In genomic region chr15:88897456-88898194, GRCh38 we compare ENCODE assay signal across 8 cellular contexts. TPM values are rescaled to one million over a fixed set of nuclear protein-coding genes. Genes with fewer than 3 reads are reported as not detected.
DNase-seq lines count a peak whose midpoint lies in the region; ATAC-seq and TF ChIP-seq lines count a peak whose summit lies in the region.

No MANE protein-coding gene starts in this region.

- TF ChIP-seq CTCF in HL-60 (IDR thresholded peaks at IDR 0.05; ENCODE audit: insufficient read depth, low read length): no peak
- TF ChIP-seq CTCF in glutamatergic neuron (IDR thresholded peaks at IDR 0.05; ENCODE audit: partially characterized antibody, unreplicated experiment): no peak
- TF ChIP-seq CTCF in psoas muscle (IDR thresholded peaks at IDR 0.05): peak; percentile 53

- H3K4me3 ChIP-seq in HL-60 (replicated peaks; ENCODE audit: insufficient read depth, low read length): no peak overlapping the region
- no peak overlapping the region for H3K4me3 ChIP-seq in psoas muscle

- H3K27ac Mint-ChIP-seq in activated naive CD4-positive, alpha-beta T cell treated with anti-CD3 and anti-CD28 coated beads for 36 hours: no peak overlapping the region
- H3K27ac Mint-ChIP-seq in glutamatergic neuron (ENCODE audit: unreplicated experiment): no peak overlapping the region

- H3K4me1 Mint-ChIP-seq in activated naive CD4-positive, alpha-beta T cell treated with anti-CD3 and anti-CD28 coated beads for 36 hours (ENCODE audit: low read depth): peaks cover 43% of the 10 kb centered on the region
- peaks cover 3% of the 10 kb centered on the region for H3K4me1 Mint-ChIP-seq in glutamatergic neuron (ENCODE audit: low read depth, unreplicated experiment)

- intact Hi-C loops in activated naive CD4-positive, alpha-beta T cell treated with anti-CD3 and anti-CD28 coated beads for 36 hours (cut with micrococcal nuclease): loop anchor here (5.0 kb wide), 1 partner anchor 430 kb away; the partner anchor contains the start of genes MRPL46 and MRPS11
- intact Hi-C loops in psoas muscle (cut with DNase I): loop anchor here in 1 of 2 donors (5.0 to 10.0 kb wide), 2 partner anchors 243 to 275 kb away; partner anchors contain the start of gene AEN

- H3K27me3 ChIP-seq in HL-60 (ENCODE audit: insufficient read depth, poor library complexity, severe bottlenecking): peaks cover 30% of the 10 kb centered on the region
- peaks cover 0 to 2% (median 0%) of the 10 kb centered on the region in 3 donors for H3K27me3 ChIP-seq in psoas muscle (ENCODE audit: insufficient read depth in 3 of 3, low read length in 2 of 3)

- H3K9me3 ChIP-seq in psoas muscle: no peaks in the 10 kb centered on the region

- peaks cover 0 to 36% of the 10 kb centered on the region in 2 donors for H3K36me3 ChIP-seq in psoas muscle (ENCODE audit: insufficient read depth in 1 of 2, low read depth in 1 of 2)

- no peak overlapping the region for H3K4me3 Mint-ChIP-seq in activated naive CD4-positive, alpha-beta T cell treated with anti-CD3 and anti-CD28 coated beads for 36 hours
- H3K4me3 Mint-ChIP-seq in glutamatergic neuron (ENCODE audit: unreplicated experiment): no peak overlapping the region

- no peaks in the 10 kb centered on the region for H3K9me3 Mint-ChIP-seq in activated naive CD4-positive, alpha-beta T cell treated with anti-CD3 and anti-CD28 coated beads for 36 hours
- peaks cover 1% of the 10 kb centered on the region for H3K9me3 Mint-ChIP-seq in glutamatergic neuron (ENCODE audit: unreplicated experiment)

- H3K4me1 ChIP-seq in psoas muscle: peaks cover 31% of the 10 kb centered on the region

- H3K36me3 Mint-ChIP-seq in activated naive CD4-positive, alpha-beta T cell treated with anti-CD3 and anti-CD28 coated beads for 36 hours (ENCODE audit: low read depth): no peaks in the 10 kb centered on the region
- H3K36me3 Mint-ChIP-seq in glutamatergic neuron (ENCODE audit: unreplicated experiment): no peaks in the 10 kb centered on the region

- 7 to 12% (median 11%) methylated on average over 12 of the region's 12 CpGs for WGBS in psoas muscle, 3 donors

- H3K27ac ChIP-seq in HL-60 (replicated peaks) (no peak overlapping the region), psoas muscle (peak overlapping the region; percentile 74)

- CTCF ChIA-PET in activated naive CD4-positive, alpha-beta T cell treated with anti-CD3 and anti-CD28 coated beads for 36 hours (lab: Charles Lee): interaction anchor here (1.0 kb wide), 1 partner anchor 108 kb away, joined by 3 read pairs; no protein-coding TSS in a partner anchor

- no peaks in the 10 kb centered on the region for H3K27me3 Mint-ChIP-seq in activated naive CD4-positive, alpha-beta T cell treated with anti-CD3 and anti-CD28 coated beads for 36 hours (ENCODE audit: low read depth)
- H3K27me3 Mint-ChIP-seq in glutamatergic neuron (ENCODE audit: unreplicated experiment): peaks cover 12% of the 10 kb centered on the region

- ATAC-seq in psoas muscle (peak; percentile 49 to 83 (median 75)), HG03175 (IDR thresholded peaks at IDR 0.05; ENCODE audit: unreplicated experiment) (no peak)

- DNase-seq in EH (ENCODE audit: low read depth): peak; percentile 88
- peak; percentile 31 to 63 for DNase-seq in HL-60 (ENCODE audit: low read depth in 1 of 2, low spot score in 1 of 2)
- DNase-seq in SK-N-DZ (ENCODE audit: low spot score): peak; percentile 77
- peak; percentile 84 for DNase-seq in activated naive CD4-positive, alpha-beta T cell treated with anti-CD3 and anti-CD28 coated beads for 36 hours
- DNase-seq in glutamatergic neuron: peak; percentile 72
- DNase-seq in psoas muscle: peak; percentile 78 to 96
- DNase-seq in ureter (ENCODE audit: low spot score): peak; percentile 91

RNA-seq across cellular contexts. Expression of gene HAPLN3, which starts 2.3 kb away (rescaled TPM):
- 0.61 and 1.6 TPM in 2 replicates for polyA plus RNA-seq in SK-N-DZ (2014; cell fraction: cytosol; rRNA removed)
- 1.0 and 1.6 TPM in 2 replicates for polyA plus RNA-seq in SK-N-DZ (2014; cell fraction: nucleus; rRNA removed)
- 100 to 1,000 TPM; 103 to 105 TPM for total RNA-seq in activated naive CD4-positive, alpha-beta T cell treated with anti-CD3 and anti-CD28 coated beads for 36 hours
- total RNA-seq in glutamatergic neuron (ENCODE audit: unreplicated experiment) (0.27 TPM), psoas muscle (1 to 10 TPM; 3.5 to 5.8 (median 4.4) TPM), ureter (8.5 TPM)
- polyA plus RNA-seq in psoas muscle: 1 to 10 TPM; 1.2 to 5.4 (median 1.5) TPM

RNA-seq across cellular contexts. Expression of gene MFGE8, which starts 15.6 kb away (rescaled TPM):
- 33.9 and 45.2 TPM in 2 replicates for polyA plus RNA-seq in SK-N-DZ (2014; cell fraction: cytosol; rRNA removed)
- 50.8 and 51.1 TPM in 2 replicates for polyA plus RNA-seq in SK-N-DZ (2014; cell fraction: nucleus; rRNA removed)
- 10 to 100 TPM; 28.2 to 31.6 TPM for total RNA-seq in activated naive CD4-positive, alpha-beta T cell treated with anti-CD3 and anti-CD28 coated beads for 36 hours
- total RNA-seq in glutamatergic neuron (ENCODE audit: unreplicated experiment): 19.9 TPM
- total RNA-seq in psoas muscle: 100 to 1,000 TPM; 137 to 771 (median 335) TPM
- 100 to 1,000 TPM; 218 to 274 (median 253) TPM for polyA plus RNA-seq in psoas muscle
- 165 TPM for total RNA-seq in ureter

Comparison
In these comparisons a context has a peak if more than half of its experiments do, and no peak if none do; other contexts are left out.
1. RNA of gene HAPLN3, which starts 2.3 kb away (total RNA-seq): 103 to 105 TPM in activated naive CD4-positive, alpha-beta T cell treated with anti-CD3 and anti-CD28 coated beads for 36 hours; 8.5 TPM in ureter (single experiment), 3.5 to 5.8 TPM in psoas muscle and 0.27 TPM in glutamatergic neuron (single experiment); every median in the first group is over 10 times any median in the second.
2. Peak in every context shown above with its lines, with median percentiles within 50 percentile points of each other: DNase-seq.